ENCODE assay signal across 12 cellular contexts in genomic region chr11:126366064-126366822, GRCh38. TPM values are rescaled to one million over a fixed set of nuclear protein-coding genes. Genes with fewer than 3 reads are reported as not detected.
A peak's percentile ranks its signal among the peaks of the same experiment; 100 is the strongest.
DNase-seq lines count a peak whose midpoint lies in the region; ATAC-seq, FAIRE-seq and TF ChIP-seq lines count a peak whose summit lies in the region.
"Had no signal": no experiment of that assay in that cellular context is flagged by ENCODE, and none has a peak within 500 bp of the region (broad histone marks: within the 10 kb centered on the region; RNA-seq: fewer than 3 reads in every experiment).

No MANE protein-coding gene starts in this region.

- peaks cover 0 to 6% of the 10 kb centered on the region in 2 donors for H3K4me1 ChIP-seq in kidney (ENCODE audit: control insufficient read depth in 1 of 2, insufficient read depth in 1 of 2, low read depth in 1 of 2, low read length in 2 of 2)
- H3K4me1 ChIP-seq in HAP-1 = no peaks in the 10 kb centered on the region

- TF ChIP-seq CTCF in kidney (IDR thresholded peaks at IDR 0.05; ENCODE audit: borderline replicate concordance, extremely low read depth, insufficient read depth) = no peak

- no peak overlapping the region for H3K4me3 ChIP-seq in kidney (ENCODE audit: low read length in 2 of 2)
- no peak overlapping the region for H3K4me3 ChIP-seq in HAP-1

- H3K36me3 ChIP-seq in kidney (ENCODE audit: control insufficient read depth in 1 of 2, insufficient read depth in 2 of 2, low read length in 2 of 2) (no peaks in the 10 kb centered on the region), HAP-1 (replicated peaks) (no peaks in the 10 kb centered on the region; the same call in 1 of the 2 replicates)

- ATAC-seq in sciatic nerve (peak; percentile 21), HG02610 (IDR thresholded peaks at IDR 0.05; ENCODE audit: unreplicated experiment) (no peak)
- ATAC-seq: activated T-helper 17 cell treated with anti-CD3 and anti-CD28 coated beads, Interleukin-2, amount 50 U/mL, for 72 hours had no signal

- no peak overlapping the region for H3K9ac ChIP-seq in kidney (ENCODE audit: low read length in 2 of 2)

- peak; percentile 56 for DNase-seq in HT-29 (ENCODE audit: low spot score)
- DNase-seq in kidney = peak; percentile 76
- no peak for DNase-seq in sciatic nerve (ENCODE audit: low spot score)
- no peak for DNase-seq in HPDE6-E6E7 (ENCODE audit: extremely low spot score)
- DNase-seq in HAP-1 (ENCODE audit: low spot score in 2 of 2) = no peak
- DNase-seq in activated CD4-positive, alpha-beta T cell treated with anti-CD3 and anti-CD28 coated beads for 4 hours = no peak
- DNase-seq: NCI-H226, WERI-Rb-1 had no signal

- in situ Hi-C loops in HAP-1 (cut with MboI; ENCODE audit: low sequenced_read_pairs) = no loop called here

- intact Hi-C loops in kidney (cut with DNase I) = no loop called here
- intact Hi-C loops in sciatic nerve (cut with DNase I) = no loop called here

- peak overlapping the region; percentile 49 for H3K27ac ChIP-seq in angular gyrus (ENCODE audit: low read depth, low read length)
- no peak overlapping the region for H3K27ac ChIP-seq in kidney (ENCODE audit: low read depth in 2 of 2, low read length in 2 of 2)
- H3K27ac ChIP-seq: WERI-Rb-1 had no signal

- no peak for FAIRE-seq in kidney (lab: Jason Lieb, UNC)
- FAIRE-seq: colon had no signal

- H3K9me3 ChIP-seq in kidney (ENCODE audit: control insufficient read depth in 1 of 2, low read length in 2 of 2) (no peaks in the 10 kb centered on the region), HAP-1 (no peaks in the 10 kb centered on the region)

- no peaks in the 10 kb centered on the region for H3K27me3 ChIP-seq in HAP-1 (ENCODE audit: low read depth)

RNA-seq across cellular contexts. Expression of gene ST3GAL4, which starts 10.8 kb away (rescaled TPM):
- total RNA-seq in HT-29 (2014; rRNA removed; shearing (Covaris generic)) = 140 and 158 TPM in 2 replicates
- total RNA-seq in kidney (27.4 TPM), sciatic nerve (72.4 TPM)
- 72.8 TPM for polyA plus RNA-seq in kidney (ENCODE audit: insufficient read depth, low read depth, low replicate concordance)

Comparison
In these comparisons a context has a peak if more than half of its experiments do, and no peak if none do; other contexts are left out.
1. DNase-seq: peak in HT-29 (single experiment) and kidney (single experiment); none in sciatic nerve (single experiment), HPDE6-E6E7 (single experiment), HAP-1 (0 of 2) and activated CD4-positive, alpha-beta T cell treated with anti-CD3 and anti-CD28 coated beads for 4 hours (0 of 2).